ENCODE assay signal across 11 cellular contexts in genomic region chrX:48703642-48704481, GRCh38. TPM values are rescaled to one million over a fixed set of nuclear protein-coding genes. Genes with fewer than 3 reads are reported as not detected.
A peak's percentile ranks its signal among the peaks of the same experiment; 100 is the strongest.
DNase-seq lines count a peak whose midpoint lies in the region; ATAC-seq and TF ChIP-seq lines count a peak whose summit lies in the region.
"Had no signal": no experiment of that assay in that cellular context is flagged by ENCODE, and none has a peak within 500 bp of the region (broad histone marks: within the 10 kb centered on the region; RNA-seq: fewer than 3 reads in every experiment).

No MANE protein-coding gene starts in this region.

- 24 to 43% methylated on average over 4 of the region's 4 CpGs for WGBS in GM23248 (ENCODE audit: low coverage in 1 of 2, low lambda C conversion rate in 2 of 2, missing lambda C conversion rate in 2 of 2), 2 experiments
- 20 to 51% methylated on average over 1 to 4 of the region's 4 CpGs for WGBS in transverse colon (ENCODE audit: low coverage in 1 of 2), 2 donors

- H3K9me3 ChIP-seq in GM23248 (ENCODE audit: low read depth), result no peaks in the 10 kb centered on the region
- H3K9me3 ChIP-seq in left ventricle myocardium inferior (replicated peaks), result no peaks in the 10 kb centered on the region
- H3K9me3 ChIP-seq in transverse colon, result no peaks in the 10 kb centered on the region

- peak; percentile 57 for DNase-seq in GM23248
- no peak for DNase-seq in brain microvascular endothelial cell
- DNase-seq in left ventricle myocardium inferior, result no peak
- DNase-seq in activated T-cell treated with anti-CD3 and anti-CD28 coated beads for 4 hours, result no peak
- DNase-seq in transverse colon, result no peak
- DNase-seq: activated naive CD4-positive, alpha-beta T cell; CD4-positive, CD25-positive, alpha-beta regulatory T cell had no signal

- intact Hi-C loops in left ventricle myocardium inferior (cut with micrococcal nuclease) (no loop called here), transverse colon (cut with DNase I; ENCODE audit: low total_unique reads) (no loop called here)

- H2AFZ ChIP-seq in GM23248, result no peak overlapping the region
- H2AFZ ChIP-seq: parathyroid adenoma had no signal

- no peak overlapping the region for H3K4me2 ChIP-seq in GM23248 (ENCODE audit: unreplicated experiment)

- no peak overlapping the region for H3K4me3 ChIP-seq in GM23248
- no peak overlapping the region for H3K4me3 ChIP-seq in brain microvascular endothelial cell (ENCODE audit: low read depth, low read length)
- H3K4me3 ChIP-seq in left ventricle myocardium inferior, result no peak overlapping the region
- H3K4me3 ChIP-seq in transverse colon, result no peak overlapping the region

- no peaks in the 10 kb centered on the region for H3K9me2 ChIP-seq in GM23248 (ENCODE audit: insufficient read depth)

- H3K9ac ChIP-seq in GM23248, result no peak overlapping the region
- H3K9ac ChIP-seq: parathyroid adenoma had no signal

- in situ Hi-C loops in GM23248 (cut with MboI), result no loop called here
- in situ Hi-C loops in brain microvascular endothelial cell (cut with HindIII; ENCODE audit: low pct_ligation_motif_present, low sequenced_read_pairs), result no loop called here
- in situ Hi-C loops in transverse colon (cut with MboI; ENCODE audit: low pct_ligation_motif_present in 1 of 4, low pct_unique_long_range_greater_than_20kb in 1 of 4, low sequenced_read_pairs in 3 of 4), result no loop called here

- TF ChIP-seq POLR2A in transverse colon (IDR thresholded peaks at IDR 0.05), result no peak

- no peak for TF ChIP-seq EP300 in transverse colon (IDR thresholded peaks at IDR 0.05; ENCODE audit: low read depth)

- no peaks in the 10 kb centered on the region; the same call in 1 of the 2 replicates for H3K79me2 ChIP-seq in GM23248 (ENCODE audit: insufficient read depth)
- H3K79me2 ChIP-seq: parathyroid adenoma had no signal

- H3K27me3 ChIP-seq in GM23248 (replicated peaks; ENCODE audit: insufficient read depth) (no peaks in the 10 kb centered on the region), brain microvascular endothelial cell (replicated peaks) (no peaks in the 10 kb centered on the region), left ventricle myocardium inferior (ENCODE audit: low read depth) (no peaks in the 10 kb centered on the region), transverse colon (no peaks in the 10 kb centered on the region)

- no peaks in the 10 kb centered on the region for H3K4me1 ChIP-seq in GM23248 (ENCODE audit: insufficient read depth)
- peaks cover 13% of the 10 kb centered on the region for H3K4me1 ChIP-seq in left ventricle myocardium inferior
- no peaks in the 10 kb centered on the region for H3K4me1 ChIP-seq in transverse colon
- H3K4me1 ChIP-seq: parathyroid adenoma had no signal

- no peak for ATAC-seq in GM21825 (IDR thresholded peaks at IDR 0.05; ENCODE audit: unreplicated experiment)
- ATAC-seq in GM21390 (IDR thresholded peaks at IDR 0.05; ENCODE audit: unreplicated experiment), result no peak

- H3K36me3 ChIP-seq in GM23248 (ENCODE audit: low read depth) (no peaks in the 10 kb centered on the region), brain microvascular endothelial cell (replicated peaks) (no peaks in the 10 kb centered on the region), left ventricle myocardium inferior (peaks cover 11% of the 10 kb centered on the region), transverse colon (no peaks in the 10 kb centered on the region)

- H4K20me1 ChIP-seq in GM23248 (ENCODE audit: insufficient read depth), result no peaks in the 10 kb centered on the region

- peak; percentile 27; the same call in 1 of the 2 replicates for TF ChIP-seq CTCF in 22Rv1 (IDR thresholded peaks at IDR 0.05)
- TF ChIP-seq CTCF in brain microvascular endothelial cell (IDR thresholded peaks at IDR 0.05; ENCODE audit: low read depth, low read length, missing control alignments), result peak; percentile 25
- TF ChIP-seq CTCF in left ventricle myocardium inferior (IDR thresholded peaks at IDR 0.05; ENCODE audit: borderline replicate concordance), result no peak
- TF ChIP-seq CTCF in transverse colon (IDR thresholded peaks at IDR 0.05), result no peak

- H3K27ac ChIP-seq in 22Rv1 (peak overlapping the region; percentile 79), GM23248 (0 out of 2 replicates have a peak overlapping the region, but pooled peaks have one; percentile 12), brain microvascular endothelial cell (no peak overlapping the region), left ventricle myocardium inferior (replicated peaks) (peak overlapping the region; percentile 61), transverse colon (no peak overlapping the region)
- H3K27ac ChIP-seq: parathyroid adenoma had no signal

- H3F3A ChIP-seq in GM23248 (ENCODE audit: insufficient read depth), result peaks cover 8% of the 10 kb centered on the region

RNA-seq across cellular contexts. Expression of gene SUV39H1, which starts 7.3 kb away (rescaled TPM):
- total RNA-seq in GM23248 (2014; rRNA removed; shearing (Covaris generic)), result 6.8 and 8.1 TPM in 2 replicates
- polyA plus RNA-seq in GM23248 (2016; fragmentation: Nextera tagmentation; extraction: Ambion mirVana), result 6.0 TPM in 2 replicates
- total RNA-seq in left ventricle myocardium inferior (2.6 TPM), transverse colon (1 to 10 TPM in 3 of 4 donors, under 1 TPM in 1; 1.00 to 5.3 (median 4.4) TPM)

RNA-seq across cellular contexts. Expression of gene WAS, which starts 20.3 kb away (rescaled TPM):
- total RNA-seq in GM23248 (2014; rRNA removed; shearing (Covaris generic)), result not detected in 2 replicates
- polyA plus RNA-seq in GM23248 (2016; fragmentation: Nextera tagmentation; extraction: Ambion mirVana), result not detected in 2 replicates
- total RNA-seq in left ventricle myocardium inferior (2.3 TPM), transverse colon (10 to 100 TPM in 1 of 4 donors, 1 to 10 TPM in 3; 3.2 to 13.1 (median 6.3) TPM)

RNA-seq across cellular contexts. Expression of gene GLOD5, which starts 57.7 kb away (rescaled TPM):
- not detected in 2 replicates for total RNA-seq in GM23248 (2014; rRNA removed; shearing (Covaris generic))
- polyA plus RNA-seq in GM23248 (2016; fragmentation: Nextera tagmentation; extraction: Ambion mirVana), result not detected in 2 replicates
- total RNA-seq in left ventricle myocardium inferior (not detected), transverse colon (10 to 100 TPM in 1 of 4 donors, 1 to 10 TPM in 1, not detected in 2; 4.8 to 18.4 TPM)
- total RNA-seq: CD4-positive, CD25-positive, alpha-beta regulatory T cell had no signal
- polyA plus RNA-seq: CD4-positive, CD25-positive, alpha-beta regulatory T cell had no signal

Comparison
In these comparisons a context has a peak if more than half of its experiments do, and no peak if none do; other contexts are left out.
1. H3K27ac ChIP-seq: peak in 22Rv1 (single experiment), GM23248 (single experiment) and left ventricle myocardium inferior (single experiment); none in brain microvascular endothelial cell (single experiment) and transverse colon (0 of 4).
2. CTCF ChIP-seq: peak in 22Rv1 (single experiment) and brain microvascular endothelial cell (single experiment); none in left ventricle myocardium inferior (single experiment) and transverse colon (0 of 5).